30 cellular contexts compared by ENCODE assay signal in the genomic region with DNA sequence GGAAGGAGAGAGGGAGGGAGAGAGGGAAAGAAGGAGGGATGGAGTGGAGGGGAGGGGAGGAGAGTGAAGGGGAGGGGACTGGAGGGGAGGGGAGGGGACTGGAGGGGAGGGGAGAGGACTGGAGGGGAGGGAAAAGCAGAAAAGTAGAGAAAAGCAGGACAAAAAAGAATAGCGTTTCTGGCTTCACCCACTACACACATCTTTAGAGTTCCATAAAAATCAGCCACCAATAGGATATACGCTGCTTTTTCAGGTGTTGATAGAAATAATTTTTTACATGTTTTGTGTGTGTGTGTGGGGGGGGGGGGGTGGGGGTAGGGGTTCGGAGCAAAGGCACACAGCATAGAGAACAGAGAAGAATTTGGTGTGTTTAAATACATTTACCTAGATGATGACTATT.
A peak's percentile ranks its signal among the peaks of the same experiment; 100 is the strongest.
DNase-seq lines count a peak whose midpoint lies in the region; ATAC-seq, FAIRE-seq and TF ChIP-seq lines count a peak whose summit lies in the region.
"Had no signal": no experiment of that assay in that cellular context is flagged by ENCODE, and none has a peak within 500 bp of the region (broad histone marks: within the 10 kb centered on the region; RNA-seq: fewer than 3 reads in every experiment).

No MANE protein-coding gene starts in this region.

- H3K9ac ChIP-seq in HepG2 (ENCODE audit: insufficient read depth, low read depth, low read length) (no peak overlapping the region), K562 (ENCODE audit: insufficient read depth in 1 of 2, low read depth in 2 of 2, low read length in 2 of 2) (no peak overlapping the region)
- H3K9ac ChIP-seq: BLaER1; BLaER1 treated with 17β-estradiol and CSF1 and Interleukin-3, amounts not matched to agents 10 nM and 100 nM had no signal

- CTCF ChIA-PET in HepG2 (lab: Yijun Ruan, JAX; ENCODE audit: low intra/inter-chr PET ratio, low total read pairs), result no interaction called here
- CTCF ChIA-PET in K562 (lab: Yijun Ruan, JAX; ENCODE audit: low intra/inter-chr PET ratio), result no interaction called here

- H3K4me1 ChIP-seq in HepG2 (ENCODE audit: insufficient read depth, low read length) (no peaks in the 10 kb centered on the region), right lobe of liver (no peaks in the 10 kb centered on the region), K562 (replicated peaks in 1 of 2; ENCODE audit: control insufficient read depth in 2 of 2, insufficient read depth in 2 of 2, low read length in 2 of 2) (no peaks in the 10 kb centered on the region), spleen (no peaks in the 10 kb centered on the region)
- H3K4me1 ChIP-seq: A549, BE2C, BLaER1, Caco-2 had no signal

- 19% methylated on average over 3 of the region's 3 CpGs for WGBS in HepG2 (ENCODE audit: low lambda C conversion rate)
- 48% methylated on average over 2 of the region's 3 CpGs for WGBS in right lobe of liver (ENCODE audit: insufficient coverage, low coverage, low lambda C conversion rate, missing lambda C conversion rate)
- 0% methylated on average over 1 of the region's 3 CpGs for WGBS in K562 (ENCODE audit: insufficient coverage, low coverage, missing lambda C conversion rate)
- WGBS in spleen, 5 donors, result 79 to 93% (median 86%) methylated on average over 3 of the region's 3 CpGs

- intact Hi-C loops in HepG2 (cut with micrococcal nuclease; ENCODE audit: unreplicated experiment), result no loop called here
- intact Hi-C loops in right lobe of liver (cut with DNase I), result no loop called here
- intact Hi-C loops in K562 (cut with micrococcal nuclease), result no loop called here
- intact Hi-C loops in spleen (cut with DNase I; ENCODE audit: low total_unique reads), result no loop called here

- ATAC-seq in HepG2, result no peak
- no peak for ATAC-seq in right lobe of liver
- ATAC-seq in K562, result no peak
- ATAC-seq: A549; CD8-positive, alpha-beta T cell had no signal

- no peaks in the 10 kb centered on the region for H3K36me3 ChIP-seq in HepG2 (replicated peaks in 1 of 2; ENCODE audit: control insufficient read depth in 1 of 2, insufficient read depth in 2 of 2, low read length in 2 of 2)
- no peaks in the 10 kb centered on the region for H3K36me3 ChIP-seq in right lobe of liver
- H3K36me3 ChIP-seq in K562 (ENCODE audit: control insufficient read depth, insufficient read depth, low read length), result no peaks in the 10 kb centered on the region
- no peaks in the 10 kb centered on the region for H3K36me3 ChIP-seq in spleen
- H3K36me3 ChIP-seq: BE2C; BLaER1; BLaER1 treated with 17β-estradiol and CSF1 and Interleukin-3, amounts not matched to agents 10 nM and 100 nM had no signal

- in situ Hi-C loops in HepG2 (cut with HindIII; ENCODE audit: extremely low pct_ligation_motif_present, low pct_unique_long_range_greater_than_20kb), result no loop called here
- in situ Hi-C loops in K562 (cut with MboI), result no loop called here

- no peak for TF ChIP-seq POLR2A in HepG2 (IDR thresholded peaks at IDR 0.05; ENCODE audit: insufficient read depth in 1 of 2, low read depth in 2 of 2, low read length in 2 of 2)
- no peak for TF ChIP-seq POLR2A in right lobe of liver (IDR thresholded peaks at IDR 0.05)
- no peak for TF ChIP-seq POLR2A in K562 (conservative IDR thresholded peaks at IDR 0.05)
- TF ChIP-seq POLR2A in spleen (IDR thresholded peaks at IDR 0.05), result no peak

- H3K9me3 ChIP-seq in HepG2 (ENCODE audit: low read length), result no peaks in the 10 kb centered on the region
- H3K9me3 ChIP-seq in right lobe of liver, result no peaks in the 10 kb centered on the region
- H3K9me3 ChIP-seq in K562 (replicated peaks; ENCODE audit: control insufficient read depth, insufficient read depth, low read depth, low read length), result no peaks in the 10 kb centered on the region
- peaks cover 0 to 12% (median 0%) of the 10 kb centered on the region in 8 donors for H3K9me3 ChIP-seq in spleen
- H3K9me3 ChIP-seq: A549, BE2C, BLaER1, Caco-2 had no signal

- no peaks in the 10 kb centered on the region for H3K27me3 ChIP-seq in HepG2 (ENCODE audit: control insufficient read depth in 1 of 2, insufficient read depth in 2 of 2, low read length in 2 of 2)
- H3K27me3 ChIP-seq in right lobe of liver, result no peaks in the 10 kb centered on the region
- H3K27me3 ChIP-seq in K562 (ENCODE audit: control insufficient read depth in 2 of 2, insufficient read depth in 2 of 2, low read length in 2 of 2), result no peaks in the 10 kb centered on the region
- H3K27me3 ChIP-seq in spleen (replicated peaks in 1 of 7), result no peaks in the 10 kb centered on the region
- H3K27me3 ChIP-seq: BE2C; BLaER1; BLaER1 treated with 17β-estradiol and CSF1 and Interleukin-3, amounts not matched to agents 10 nM and 100 nM had no signal

- TF ChIP-seq EP300 in HepG2 (IDR thresholded peaks at IDR 0.05; ENCODE audit: low read depth in 2 of 2, low read length in 2 of 2), result no peak
- TF ChIP-seq EP300 in HepG2 (CRISPR knock-in tag; IDR thresholded peaks at IDR 0.05; ENCODE audit: borderline replicate concordance), result no peak
- TF ChIP-seq EP300 in K562 (IDR thresholded peaks at IDR 0.05; ENCODE audit: low read length), result no peak

- H2AFZ ChIP-seq in HepG2 (ENCODE audit: low read length), result no peak overlapping the region
- H2AFZ ChIP-seq in K562 (ENCODE audit: low read depth, low read length), result no peak overlapping the region

- FAIRE-seq in HepG2 (lab: Jason Lieb, UNC), result no peak
- no peak for FAIRE-seq in K562 (lab: Jason Lieb, UNC)
- FAIRE-seq: A549, D721Med had no signal

- H3K4me3 ChIP-seq in HepG2 (replicated peaks in 1 of 3; ENCODE audit: insufficient read depth in 1 of 3, low read depth in 2 of 3, low read length in 3 of 3), result no peak overlapping the region
- H3K4me3 ChIP-seq in right lobe of liver, result no peak overlapping the region
- H3K4me3 ChIP-seq in K562, result no peak overlapping the region
- no peak overlapping the region for H3K4me3 ChIP-seq in spleen
- H3K4me3 ChIP-seq: A549; BLaER1; BLaER1 treated with 17β-estradiol and CSF1 and Interleukin-3, amounts not matched to agents 10 nM and 100 nM had no signal

- H3K9me1 ChIP-seq in K562 (ENCODE audit: control insufficient read depth, insufficient read depth, low read length), result no peaks in the 10 kb centered on the region

- no peak for DNase-seq in HepG2 (ENCODE audit: low spot score)
- no peak for DNase-seq in right lobe of liver
- DNase-seq in K562 (ENCODE audit: extremely low read depth in 1 of 4, low spot score in 3 of 4), result no peak
- DNase-seq in spleen, result no peak
- DNase-seq: 8988T; ACHN; AML-193; BE2C; C1 segment of cervical spinal cord; Caco-2; Calu3; CD4-positive, alpha-beta memory T cell; CD4-positive, alpha-beta T cell; CD4-positive, CD25-positive, alpha-beta regulatory T cell; CD8-positive, alpha-beta memory T cell; CD8-positive, alpha-beta T cell; COR-L47; DMS 273 treated with DMSO at 0.1 percent for 48 hours; DMS153; DMS53; DMS79; DMS79 treated with DMSO at 0.1 percent for 48 hours; DND-41; EL had no signal

- H3K4me2 ChIP-seq in HepG2 (ENCODE audit: low read depth, low read length) (no peak overlapping the region), K562 (ENCODE audit: insufficient read depth, low read length) (no peak overlapping the region)
- H3K4me2 ChIP-seq: A549; BLaER1; BLaER1 treated with 17β-estradiol and CSF1 and Interleukin-3, amounts not matched to agents 10 nM and 100 nM had no signal

- H4K20me1 ChIP-seq in HepG2 (ENCODE audit: insufficient read depth, low read length) (no peaks in the 10 kb centered on the region), K562 (replicated peaks; ENCODE audit: control insufficient read depth, insufficient read depth, low read length) (no peaks in the 10 kb centered on the region)
- H4K20me1 ChIP-seq: BLaER1; BLaER1 treated with 17β-estradiol and CSF1 and Interleukin-3, amounts not matched to agents 10 nM and 100 nM had no signal

- TF ChIP-seq CTCF in HepG2 (CRISPR knock-in tag; IDR thresholded peaks at IDR 0.05) (no peak), right lobe of liver (IDR thresholded peaks at IDR 0.05) (no peak), K562 (IDR thresholded peaks at IDR 0.05 in 2 of 3, conservative IDR thresholded peaks at IDR 0.05 in 1 of 3; ENCODE audit: insufficient read depth in 2 of 3, low read depth in 1 of 3, low read length in 3 of 3) (no peak), spleen (IDR thresholded peaks at IDR 0.05 in 8 of 11, conservative IDR thresholded peaks at IDR 0.05 in 3 of 11) (no peak)

- TF ChIP-seq RAD21 in HepG2 (CRISPR knock-in tag; IDR thresholded peaks at IDR 0.05) (no peak), K562 (CRISPR knock-in tag; conservative IDR thresholded peaks at IDR 0.05 in 1 of 2, IDR thresholded peaks at IDR 0.05 in 1 of 2) (no peak)

- H3K79me2 ChIP-seq in HepG2 (ENCODE audit: insufficient read depth, low read length), result no peaks in the 10 kb centered on the region
- H3K79me2 ChIP-seq in K562 (ENCODE audit: control insufficient read depth, insufficient read depth, low read length), result no peaks in the 10 kb centered on the region

- BruUV-seq in HepG2 (replicated peaks; lab: Mats Ljungman, UMichigan) (no TSS peak), K562 (replicated peaks; lab: Mats Ljungman, UMichigan) (no TSS peak)

- POLR2A ChIA-PET in HepG2 (lab: Yijun Ruan, JAX), result no interaction called here
- POLR2A ChIA-PET in K562 (lab: Yijun Ruan, JAX), result no interaction called here

- H3K27ac ChIP-seq in HepG2 (ENCODE audit: extremely low read length, insufficient read depth, low read length) (no peak overlapping the region), right lobe of liver (no peak overlapping the region), K562 (ENCODE audit: extremely low read depth, low read depth, low read length) (no peak overlapping the region), spleen (no peak overlapping the region)
- H3K27ac ChIP-seq: 22Rv1; A549; BLaER1; BLaER1 treated with 17β-estradiol and CSF1 and Interleukin-3, amounts not matched to agents 10 nM and 100 nM; C4-2B had no signal

TF ChIP-seq in HepG2, 621 proteins besides CTCF, POLR2A, EP300 and RAD21:
- peak; percentile 83 for TF ChIP-seq HNRNPK (IDR thresholded peaks at IDR 0.05; ENCODE audit: low read depth, low read length, poor library complexity, severe bottlenecking)
- TF ChIP-seq BHLHE40 (IDR thresholded peaks at IDR 0.05; ENCODE audit: low read length), result no peak
- no peak for TF ChIP-seq MTF1 (CRISPR knock-in tag; IDR thresholded peaks at IDR 0.05)
- TF ChIP-seq KDM5B (CRISPR knock-in tag; IDR thresholded peaks at IDR 0.05; ENCODE audit: borderline replicate concordance), result no peak

TF ChIP-seq in K562, 482 proteins besides CTCF, POLR2A, EP300 and RAD21 (continues in another document):
- TF ChIP-seq KAT2B (IDR thresholded peaks at IDR 0.05; ENCODE audit: low read depth, low read length) (no peak), HNRNPK (IDR thresholded peaks at IDR 0.05; ENCODE audit: low read depth, low read length, poor library complexity, severe bottlenecking) (peak; percentile 68)
- TF ChIP-seq, protein P1, sequence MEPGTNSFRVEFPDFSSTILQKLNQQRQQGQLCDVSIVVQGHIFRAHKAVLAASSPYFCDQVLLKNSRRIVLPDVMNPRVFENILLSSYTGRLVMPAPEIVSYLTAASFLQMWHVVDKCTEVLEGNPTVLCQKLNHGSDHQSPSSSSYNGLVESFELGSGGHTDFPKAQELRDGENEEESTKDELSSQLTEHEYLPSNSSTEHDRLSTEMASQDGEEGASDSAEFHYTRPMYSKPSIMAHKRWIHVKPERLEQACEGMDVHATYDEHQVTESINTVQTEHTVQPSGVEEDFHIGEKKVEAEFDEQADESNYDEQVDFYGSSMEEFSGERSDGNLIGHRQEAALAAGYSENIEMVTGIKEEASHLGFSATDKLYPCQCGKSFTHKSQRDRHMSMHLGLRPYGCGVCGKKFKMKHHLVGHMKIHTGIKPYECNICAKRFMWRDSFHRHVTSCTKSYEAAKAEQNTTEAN (CRISPR knock-in tag; IDR thresholded peaks at IDR 0.05), result no peak
